Comparison of ENCODE assay signal across 22 cellular contexts in genomic region chr2:128486640-128487375, GRCh38.
A peak's percentile ranks its signal among the peaks of the same experiment; 100 is the strongest.
DNase-seq lines count a peak whose midpoint lies in the region; ATAC-seq, FAIRE-seq and TF ChIP-seq lines count a peak whose summit lies in the region.
"Had no signal": no experiment of that assay in that cellular context is flagged by ENCODE, and none has a peak within 500 bp of the region (broad histone marks: within the 10 kb centered on the region; RNA-seq: fewer than 3 reads in every experiment).

No MANE protein-coding gene starts in this region.

- no peak for FAIRE-seq in K562 (lab: Jason Lieb, UNC)
- FAIRE-seq: GM19239, HTR-8/SVneo had no signal

- POLR2A ChIA-PET in K562 (lab: Yijun Ruan, JAX) (interaction anchor here (1.0 kb wide), 1 partner anchor 13 kb away, joined by 3 read pairs; no protein-coding TSS in a partner anchor), PC-9 (lab: Charles Lee; ENCODE audit: unreplicated experiment) (no interaction called here)

- H2BK5ac ChIP-seq in H9 (ENCODE audit: insufficient read length, low read length): no peak overlapping the region

- H3K9me1 ChIP-seq in K562 (ENCODE audit: control insufficient read depth, insufficient read depth, low read length): no peaks in the 10 kb centered on the region

- no peak overlapping the region for H4K8ac ChIP-seq in H9 (replicated peaks; ENCODE audit: insufficient read length, low read depth, low read length)

- H3K9me3 Mint-ChIP-seq in H9 (no peaks in the 10 kb centered on the region), type B pancreatic cell (no peaks in the 10 kb centered on the region)

- no peak overlapping the region for H3K27ac ChIP-seq in H9 (ENCODE audit: insufficient read length, low read depth, low read length)
- H3K27ac ChIP-seq in K562 (ENCODE audit: extremely low read depth, low read depth, low read length): no peak overlapping the region
- H3K27ac ChIP-seq in PC-9: no peak overlapping the region
- H3K27ac ChIP-seq: SK-N-MC had no signal

- H3K4me3 ChIP-seq in K562: no peak overlapping the region
- no peak overlapping the region for H3K4me3 ChIP-seq in PC-9
- H3K4me3 ChIP-seq: SK-N-MC had no signal

- no peak overlapping the region for H3K18ac ChIP-seq in H9 (ENCODE audit: insufficient read length, low read depth, low read length)

- TF ChIP-seq CTCF in H9 (conservative IDR thresholded peaks at IDR 0.05) (peak; percentile 30; the same call in 1 of the 3 replicates), K562 (IDR thresholded peaks at IDR 0.05 in 2 of 3, conservative IDR thresholded peaks at IDR 0.05 in 1 of 3; ENCODE audit: insufficient read depth in 2 of 3, low read depth in 1 of 3, low read length in 3 of 3) (peak; percentile 35 to 47 (median 41); a peak in 4 of 6 replicates), type B pancreatic cell (conservative IDR thresholded peaks at IDR 0.05) (no peak), PC-9 (conservative IDR thresholded peaks at IDR 0.05) (no peak)

- H3K36me3 ChIP-seq in K562 (ENCODE audit: control insufficient read depth, insufficient read depth, low read length) (no peaks in the 10 kb centered on the region), PC-9 (ENCODE audit: low read depth) (no peaks in the 10 kb centered on the region)

- H3K79me2 ChIP-seq in H9 (ENCODE audit: insufficient read depth, low read length): no peaks in the 10 kb centered on the region
- H3K79me2 ChIP-seq in K562 (ENCODE audit: control insufficient read depth, insufficient read depth, low read length): no peaks in the 10 kb centered on the region
- no peaks in the 10 kb centered on the region for H3K79me2 ChIP-seq in PC-9 (ENCODE audit: low read depth)

- intact Hi-C loops in K562 (cut with micrococcal nuclease): loop anchor here (10.0 kb wide), 1 partner anchor 162 kb away; no protein-coding TSS in a partner anchor
- intact Hi-C loops in PC-9 (cut with micrococcal nuclease; ENCODE audit: unreplicated experiment): loop anchor here (5.0 kb wide), 1 partner anchor 165 kb away; no protein-coding TSS in a partner anchor

- no peak overlapping the region; a peak in 1 of 5 replicates for H3K4me3 Mint-ChIP-seq in H9
- H3K4me3 Mint-ChIP-seq in type B pancreatic cell: no peak overlapping the region

- H3K36me3 Mint-ChIP-seq in H9 (ENCODE audit: insufficient read depth in 1 of 3, low read depth in 3 of 3): 0 out of 7 replicates have a peak, but pooled peaks cover 0 to under 1% (median 0%) of the 10 kb centered on the region in 3 experiments
- H3K36me3 Mint-ChIP-seq in type B pancreatic cell: no peaks in the 10 kb centered on the region

- no peak overlapping the region for H3T11ph ChIP-seq in H9 (ENCODE audit: low read length)

- no peak overlapping the region for H2AK5ac ChIP-seq in H9 (ENCODE audit: insufficient read length, low read length)

- no peak overlapping the region for H3K27ac Mint-ChIP-seq in H9
- no peak overlapping the region for H3K27ac Mint-ChIP-seq in type B pancreatic cell

- peak in 1 of 2 experiments; percentile 32; a peak in 1 of 4 replicates for TF ChIP-seq RAD21 in K562 (CRISPR knock-in tag; conservative IDR thresholded peaks at IDR 0.05 in 1 of 2, IDR thresholded peaks at IDR 0.05 in 1 of 2)

- H3K56ac ChIP-seq in H9 (ENCODE audit: insufficient read length, low read depth, low read length): no peak overlapping the region

- H2BK120ac ChIP-seq in H9 (ENCODE audit: low read depth, low read length, poor library complexity, severe bottlenecking): no peak overlapping the region

- TF ChIP-seq EP300 in K562 (IDR thresholded peaks at IDR 0.05; ENCODE audit: low read length): no peak

- ATAC-seq in K562: peak; percentile 76

- H4K91ac ChIP-seq in H9 (ENCODE audit: insufficient read length, low read depth, low read length): no peak overlapping the region

- H3F3A ChIP-seq in PC-9 (ENCODE audit: insufficient read depth, low read depth): peaks cover 30% of the 10 kb centered on the region

- no peaks in the 10 kb centered on the region for H3K23me2 ChIP-seq in H9 (ENCODE audit: insufficient read length, low read depth, low read length, poor library complexity, severe bottlenecking)

- no CpG with 5 or more reads among the region's 15 CpGs for WGBS in H9 (ENCODE audit: extremely low coverage, insufficient read length, low lambda C conversion rate)
- WGBS in K562 (ENCODE audit: insufficient coverage, low coverage, missing lambda C conversion rate): 2% methylated on average over 14 of the region's 15 CpGs

- no peak overlapping the region for H4K5ac ChIP-seq in H9 (ENCODE audit: insufficient read length, low read depth, low read length)

- CTCF ChIA-PET in K562 (lab: Yijun Ruan, JAX; ENCODE audit: low intra/inter-chr PET ratio) (no interaction called here), PC-9 (lab: Charles Lee) (no interaction called here)

- BruUV-seq in K562 (replicated peaks; lab: Mats Ljungman, UMichigan) (no TSS peak), PC-9 (replicated peaks; lab: Mats Ljungman, UMichigan) (no TSS peak)

- no peaks in the 10 kb centered on the region for H3K9me2 ChIP-seq in PC-9 (ENCODE audit: insufficient read depth)

- no peaks in the 10 kb centered on the region for H3K79me1 ChIP-seq in H9 (ENCODE audit: insufficient read depth, low read depth, low read length, poor library complexity, severe bottlenecking)

- DNase-seq in H9: no peak
- peak; percentile 29 to 56 (median 48) for DNase-seq in K562 (ENCODE audit: extremely low read depth in 1 of 4, low spot score in 3 of 4)
- peak; percentile 6 for DNase-seq in mucosa of gallbladder (ENCODE audit: low spot score)
- peak; percentile 54 for DNase-seq in type B pancreatic cell (ENCODE audit: extremely low spot score, unreplicated experiment)
- no peak for DNase-seq in PC-9
- no peak for DNase-seq in HPDE6-E6E7 (ENCODE audit: extremely low spot score)
- no peak for DNase-seq in HUDEP-2 (lab: John Stamatoyannopoulos, UW; ENCODE audit: unreplicated experiment in 76 of 76)
- DNase-seq: ACHN, AML-193, COR-L47, DMS153, EL, HCEC 1CT, KBM-7, NCI-H1092, NCI-H2081 treated with DMSO at 0.1 percent for 48 hours, NCI-H510A, NCI-H774, Right ventricle myocardium superior had no signal

- in situ Hi-C loops in K562 (cut with MboI): no loop called here

- H3K27me3 Mint-ChIP-seq in H9 (ENCODE audit: low read depth) (peaks cover 3% of the 10 kb centered on the region; the same call in 1 of the 2 replicates), type B pancreatic cell (no peaks in the 10 kb centered on the region)

- no peak overlapping the region for H3K14ac ChIP-seq in H9 (ENCODE audit: insufficient read depth, low read length)

- H3K27me3 ChIP-seq in H9 (ENCODE audit: insufficient read depth, low read length) (no peaks in the 10 kb centered on the region), K562 (ENCODE audit: control insufficient read depth in 2 of 2, insufficient read depth in 2 of 2, low read length in 2 of 2) (peaks cover 0 to 29% of the 10 kb centered on the region in 2 experiments; a peak in 3 of 5 replicates), PC-9 (ENCODE audit: insufficient read depth, low read depth) (no peaks in the 10 kb centered on the region)

- H3K23ac ChIP-seq in H9 (ENCODE audit: insufficient read length, low read depth, low read length): no peak overlapping the region

- no peak overlapping the region for H2BK15ac ChIP-seq in H9 (ENCODE audit: low read depth, low read length)

- H2BK12ac ChIP-seq in H9 (ENCODE audit: insufficient read length, low read depth, low read length): no peak overlapping the region

- no peak overlapping the region for H3K4ac ChIP-seq in H9 (ENCODE audit: low read depth, low read length)

- H3K4me1 ChIP-seq in H9 (ENCODE audit: insufficient read depth, low read length): peaks cover 10% of the 10 kb centered on the region; the same call in 1 of the 2 replicates
- H3K4me1 ChIP-seq in K562 (replicated peaks in 1 of 2; ENCODE audit: control insufficient read depth in 2 of 2, insufficient read depth in 2 of 2, low read length in 2 of 2): peaks cover 0 to 6% of the 10 kb centered on the region in 2 experiments; a peak in 1 of 5 replicates
- peaks cover 41% of the 10 kb centered on the region for H3K4me1 ChIP-seq in PC-9 (replicated peaks; ENCODE audit: insufficient read depth)

- TF ChIP-seq POLR2A in K562 (conservative IDR thresholded peaks at IDR 0.05): no peak

- H2BK20ac ChIP-seq in H9 (ENCODE audit: low read depth, low read length, poor library complexity, severe bottlenecking): no peak overlapping the region

- H3K9ac ChIP-seq in H9 (ENCODE audit: extremely low read depth, insufficient read length, low read length) (no peak overlapping the region), K562 (ENCODE audit: insufficient read depth in 1 of 2, low read depth in 2 of 2, low read length in 2 of 2) (no peak overlapping the region)

- no peak overlapping the region for H2AFZ ChIP-seq in H9 (ENCODE audit: low read length)
- no peak overlapping the region; the same call in 1 of the 2 replicates for H2AFZ ChIP-seq in K562 (ENCODE audit: low read depth, low read length)
- no peak overlapping the region for H2AFZ ChIP-seq in PC-9

- H3K4me2 ChIP-seq in H9 (ENCODE audit: insufficient read depth, insufficient read length, low read length) (no peak overlapping the region), K562 (ENCODE audit: insufficient read depth, low read length) (no peak overlapping the region), PC-9 (no peak overlapping the region)

- H4K20me1 ChIP-seq in H9 (ENCODE audit: control insufficient read depth, insufficient read depth, insufficient read length) (no peaks in the 10 kb centered on the region), K562 (replicated peaks; ENCODE audit: control insufficient read depth, insufficient read depth, low read length) (peaks cover 4% of the 10 kb centered on the region; the same call in 1 of the 2 replicates), PC-9 (ENCODE audit: insufficient read depth) (no peaks in the 10 kb centered on the region)

- H3K4me1 Mint-ChIP-seq in H9 (peaks cover 47 to 52% of the 10 kb centered on the region in 2 experiments), type B pancreatic cell (ENCODE audit: unreplicated experiment) (peaks cover 45% of the 10 kb centered on the region)

- H3K9me3 ChIP-seq in H9 (ENCODE audit: control insufficient read depth, low read depth, low read length) (no peaks in the 10 kb centered on the region), K562 (replicated peaks; ENCODE audit: control insufficient read depth, insufficient read depth, low read depth, low read length) (no peaks in the 10 kb centered on the region), PC-9 (ENCODE audit: insufficient read depth, low read depth) (no peaks in the 10 kb centered on the region)

TF ChIP-seq in K562, 482 proteins besides CTCF, POLR2A, EP300 and RAD21:
- TF ChIP-seq RBM25 (IDR thresholded peaks at IDR 0.05; ENCODE audit: low read depth, low read length, severe bottlenecking) (peak; percentile 50), ZFP36 (IDR thresholded peaks at IDR 0.05; ENCODE audit: low read depth, low read length, partially characterized antibody) (peak; percentile 37), TAF7 (tag; IDR thresholded peaks at IDR 0.05) (no peak)

Comparison
In these comparisons a context has a peak if more than half of its experiments do, and no peak if none do; other contexts are left out.
1. DNase-seq: peak in K562 (4 of 4), mucosa of gallbladder (single experiment) and type B pancreatic cell (single experiment); none in H9 (single experiment), PC-9 (0 of 2), HPDE6-E6E7 (single experiment) and HUDEP-2 (0 of 76).
2. CTCF ChIP-seq: peak in H9 (single experiment) and K562 (3 of 3); none in type B pancreatic cell (single experiment) and PC-9 (single experiment).